In the genomic region with DNA sequence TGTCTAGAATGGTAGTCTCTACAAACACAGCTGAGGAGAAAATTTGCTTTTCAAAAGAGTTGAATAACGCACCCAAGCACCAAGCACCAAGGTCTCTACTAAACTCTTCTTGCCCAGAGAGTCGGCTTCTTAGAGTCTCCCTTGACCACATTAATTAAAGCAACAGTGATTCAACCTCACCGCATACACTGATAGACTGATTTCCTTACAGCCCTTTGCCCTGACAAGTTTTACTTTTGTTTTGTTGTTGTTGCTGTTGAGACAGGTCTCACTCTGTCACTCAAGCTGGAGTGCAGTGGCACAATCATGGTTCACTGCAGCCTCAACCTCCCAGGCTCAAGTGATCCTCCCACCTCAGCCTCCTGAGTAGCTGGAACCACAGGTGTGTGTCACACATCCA, we compare ENCODE assay signal across 1 cellular context.
TF ChIP-seq lines count a peak whose summit lies in the region.

No MANE protein-coding gene starts in this region.

TF ChIP-seq in H1, 55 proteins besides CTCF, POLR2A, EP300 and RAD21 (continued from another document):
- TF ChIP-seq SIN3A (conservative IDR thresholded peaks at IDR 0.05 in 1 of 2, IDR thresholded peaks at IDR 0.05 in 1 of 2; ENCODE audit: low read depth in 1 of 2, low read length in 2 of 2), result no peak
- no peak for TF ChIP-seq SP4 (IDR thresholded peaks at IDR 0.05; ENCODE audit: low read length)
- no peak for TF ChIP-seq NANOG (IDR thresholded peaks at IDR 0.05; ENCODE audit: insufficient read depth, low read depth, low read length, poor library complexity, severe bottlenecking)
- TF ChIP-seq RBBP5 (IDR thresholded peaks at IDR 0.05; ENCODE audit: borderline replicate concordance, low read depth, low read length), result no peak
- no peak for TF ChIP-seq KDM1A (IDR thresholded peaks at IDR 0.05; ENCODE audit: borderline replicate concordance, low read length)
- TF ChIP-seq RNF2 (IDR thresholded peaks at IDR 0.05; ENCODE audit: borderline replicate concordance, low read depth, low read length, missing control alignments, poor library complexity, severe bottlenecking), result no peak
- TF ChIP-seq BCL11A (IDR thresholded peaks at IDR 0.05; ENCODE audit: low read depth in 2 of 2, low read length in 2 of 2), result no peak
- TF ChIP-seq ZNF274 (IDR thresholded peaks at IDR 0.05; ENCODE audit: borderline replicate concordance, extremely low read depth, low read length), result no peak
- TF ChIP-seq RFX5 (IDR thresholded peaks at IDR 0.05; ENCODE audit: borderline replicate concordance, low read depth, low read length), result no peak
